20 cellular contexts compared by ENCODE assay signal in genomic region chr5:39063037-39063436, GRCh38. TPM values are rescaled to one million over a fixed set of nuclear protein-coding genes. Genes with fewer than 3 reads are reported as not detected.
DNase-seq lines count a peak whose midpoint lies in the region; ATAC-seq and TF ChIP-seq lines count a peak whose summit lies in the region.
"Had no signal": no experiment of that assay in that cellular context is flagged by ENCODE, and none has a peak within 500 bp of the region (broad histone marks: within the 10 kb centered on the region; RNA-seq: fewer than 3 reads in every experiment).

No MANE protein-coding gene starts in this region.

- no peak overlapping the region for H2BK15ac ChIP-seq in IMR-90 (ENCODE audit: low read depth, low read length)

- H3K9me3 ChIP-seq in IMR-90 (ENCODE audit: control insufficient read depth, insufficient read depth, low read length) = peaks cover 7% of the 10 kb centered on the region
- H3K9me3 ChIP-seq in esophagus muscularis mucosa = peaks cover 0 to 3% (median 0%) of the 10 kb centered on the region in 4 donors
- H3K9me3 ChIP-seq: mucosa of descending colon, tibial artery had no signal

- no peaks in the 10 kb centered on the region for H3K27me3 Mint-ChIP-seq in activated CD8-positive, alpha-beta T cell treated with anti-CD3 and anti-CD28 coated beads for 36 hours
- H3K27me3 Mint-ChIP-seq in activated CD8-positive, alpha-beta T cell treated with anti-CD3 and anti-CD28 coated beads, Interleukin-2, amount 10 ng/mL, durations not matched to agents 7 days and 5 days (ENCODE audit: low read depth) = no peaks in the 10 kb centered on the region
- H3K27me3 Mint-ChIP-seq: activated CD4-positive, alpha-beta memory T cell treated with anti-CD3 and anti-CD28 coated beads for 36 hours had no signal

- TF ChIP-seq RAD21 in IMR-90 (IDR thresholded peaks at IDR 0.05; ENCODE audit: low read length) = no peak

- dilution Hi-C loops in IMR-90 (cut with HindIII; ENCODE audit: low sequenced_read_pairs, unreplicated experiment) = no loop called here

- H3K14ac ChIP-seq in IMR-90 (replicated peaks; ENCODE audit: low read depth, low read length) = no peak overlapping the region

- no peak for ATAC-seq in activated CD8-positive, alpha-beta T cell treated with anti-CD3 and anti-CD28 coated beads for 36 hours
- ATAC-seq in activated CD8-positive, alpha-beta T cell treated with anti-CD3 and anti-CD28 coated beads, Interleukin-2, amount 10 ng/mL, durations not matched to agents 7 days and 5 days = no peak
- peak; percentile 42; the same call in 1 of the 2 replicates for ATAC-seq in IMR-90 (ENCODE audit: low read depth)
- ATAC-seq in GM19463 (IDR thresholded peaks at IDR 0.05; ENCODE audit: unreplicated experiment) = no peak
- ATAC-seq: mucosa of descending colon had no signal

- no peak overlapping the region for H4K91ac ChIP-seq in IMR-90 (ENCODE audit: insufficient read depth, low read depth, low read length)

- H3K4me3 Mint-ChIP-seq in activated CD8-positive, alpha-beta T cell treated with anti-CD3 and anti-CD28 coated beads for 36 hours = no peak overlapping the region
- no peak overlapping the region for H3K4me3 Mint-ChIP-seq in activated CD8-positive, alpha-beta T cell treated with anti-CD3 and anti-CD28 coated beads, Interleukin-2, amount 10 ng/mL, durations not matched to agents 7 days and 5 days
- H3K4me3 Mint-ChIP-seq: activated CD4-positive, alpha-beta memory T cell treated with anti-CD3 and anti-CD28 coated beads for 36 hours had no signal

- no peaks in the 10 kb centered on the region for H3K27me3 ChIP-seq in IMR-90 (ENCODE audit: control insufficient read depth, insufficient read depth, low read length)
- H3K27me3 ChIP-seq in esophagus muscularis mucosa = no peaks in the 10 kb centered on the region
- H3K27me3 ChIP-seq: MG63, tibial artery had no signal

- POLR2A ChIA-PET in activated CD8-positive, alpha-beta T cell treated with anti-CD3 and anti-CD28 coated beads for 36 hours (lab: Charles Lee) = no interaction called here
- POLR2A ChIA-PET in activated CD8-positive, alpha-beta T cell treated with anti-CD3 and anti-CD28 coated beads, Interleukin-2, amount 10 ng/mL, durations not matched to agents 7 days and 5 days (lab: Charles Lee) = no interaction called here
- POLR2A ChIA-PET in IMR-90 (lab: Charles Lee; ENCODE audit: unreplicated experiment) = interaction anchor here (0.6 kb wide), 1 partner anchor 139 kb away, joined by 3 read pairs; no protein-coding TSS in a partner anchor

- CTCF ChIA-PET in activated CD8-positive, alpha-beta T cell treated with anti-CD3 and anti-CD28 coated beads for 36 hours (lab: Charles Lee) = interaction anchor here (2.5 kb wide), 1 partner anchor 18 kb away, joined by 12 read pairs; no protein-coding TSS in a partner anchor
- CTCF ChIA-PET in activated CD8-positive, alpha-beta T cell treated with anti-CD3 and anti-CD28 coated beads, Interleukin-2, amount 10 ng/mL, durations not matched to agents 7 days and 5 days (lab: Charles Lee) = no interaction called here
- CTCF ChIA-PET in IMR-90 (lab: Yijun Ruan, JAX) = no interaction called here

- peaks cover 27 to 55% of the 10 kb centered on the region in 2 experiments for H3K79me1 ChIP-seq in IMR-90 (ENCODE audit: low read depth in 1 of 2, low read length in 2 of 2)

- in situ Hi-C loops in IMR-90 (cut with MboI; ENCODE audit: low sequenced_read_pairs) = no loop called here

- no peak overlapping the region for H3K4ac ChIP-seq in IMR-90 (ENCODE audit: low read depth, low read length)

- peaks cover 20% of the 10 kb centered on the region for H3K9me3 Mint-ChIP-seq in activated CD8-positive, alpha-beta T cell treated with anti-CD3 and anti-CD28 coated beads for 36 hours
- H3K9me3 Mint-ChIP-seq in activated CD8-positive, alpha-beta T cell treated with anti-CD3 and anti-CD28 coated beads, Interleukin-2, amount 10 ng/mL, durations not matched to agents 7 days and 5 days (ENCODE audit: insufficient read depth) = peaks cover 19% of the 10 kb centered on the region

- peaks cover 7% of the 10 kb centered on the region for H3K9me1 ChIP-seq in IMR-90 (ENCODE audit: insufficient read depth, low read length)

- no peak overlapping the region for H4K5ac ChIP-seq in IMR-90 (ENCODE audit: low read depth, low read length)

- H2AK9ac ChIP-seq in IMR-90 (replicated peaks; ENCODE audit: low read depth, low read length, poor library complexity) = no peak overlapping the region

- H2BK20ac ChIP-seq in IMR-90 (ENCODE audit: low read depth, low read length) = no peak overlapping the region

- H2AFZ ChIP-seq in IMR-90 (replicated peaks; ENCODE audit: low read length, poor library complexity) = no peak overlapping the region

- intact Hi-C loops in activated CD8-positive, alpha-beta T cell treated with anti-CD3 and anti-CD28 coated beads for 36 hours (cut with micrococcal nuclease) = no loop called here
- intact Hi-C loops in IMR-90 (cut with micrococcal nuclease) (no loop called here), esophagus muscularis mucosa (cut with DNase I) (no loop called here)

- H4K8ac ChIP-seq in IMR-90 (ENCODE audit: low read depth in 2 of 2, low read length in 2 of 2) = no peak overlapping the region

- peaks cover 66% of the 10 kb centered on the region for H3K4me1 Mint-ChIP-seq in activated CD8-positive, alpha-beta T cell treated with anti-CD3 and anti-CD28 coated beads for 36 hours (ENCODE audit: low read depth)
- H3K4me1 Mint-ChIP-seq in activated CD8-positive, alpha-beta T cell treated with anti-CD3 and anti-CD28 coated beads, Interleukin-2, amount 10 ng/mL, durations not matched to agents 7 days and 5 days (ENCODE audit: low read depth) = peaks cover 34% of the 10 kb centered on the region

- no peak overlapping the region for H3K27ac ChIP-seq in IMR-90 (ENCODE audit: insufficient read depth, low read length)
- H3K27ac ChIP-seq in esophagus muscularis mucosa (replicated peaks in 1 of 4) = peak overlapping the region in 3 of 4 donors; percentile 3 to 15 (median 9)
- H3K27ac ChIP-seq: 22Rv1, RWPE1, tibial artery had no signal

- no peak for TF ChIP-seq CTCF in activated CD8-positive, alpha-beta T cell treated with anti-CD3 and anti-CD28 coated beads for 36 hours (IDR thresholded peaks at IDR 0.05)
- TF ChIP-seq CTCF in IMR-90 (conservative IDR thresholded peaks at IDR 0.05; ENCODE audit: low read depth, low read length) = no peak
- peak in 1 of 3 experiments; percentile 32 for TF ChIP-seq CTCF in esophagus muscularis mucosa (IDR thresholded peaks at IDR 0.05)

- TF ChIP-seq POLR2A in IMR-90 (IDR thresholded peaks at IDR 0.05; ENCODE audit: low read depth, low read length) = no peak
- no peak for TF ChIP-seq POLR2A in esophagus muscularis mucosa (IDR thresholded peaks at IDR 0.05; ENCODE audit: low read depth)

- H3K4me3 ChIP-seq in IMR-90 (ENCODE audit: insufficient read depth, low read depth, low read length) (no peak overlapping the region), esophagus muscularis mucosa (no peak overlapping the region)
- H3K4me3 ChIP-seq: MG63, mucosa of descending colon, tibial artery had no signal

- H3K9ac ChIP-seq in IMR-90 (ENCODE audit: low read depth, low read length) = no peak overlapping the region

- H3K36me3 ChIP-seq in IMR-90 (ENCODE audit: control insufficient read depth, insufficient read depth, low read length) (peaks cover 11% of the 10 kb centered on the region), esophagus muscularis mucosa (peaks cover 0 to 18% (median 10%) of the 10 kb centered on the region in 4 donors)

- no TSS peak for BruUV-seq in IMR-90 (replicated peaks; lab: Mats Ljungman, UMichigan)

- no peak overlapping the region for H3K18ac ChIP-seq in IMR-90 (ENCODE audit: low read depth, low read length)

- H3K36me3 Mint-ChIP-seq in activated CD8-positive, alpha-beta T cell treated with anti-CD3 and anti-CD28 coated beads for 36 hours (ENCODE audit: low read depth) = peaks cover 30% of the 10 kb centered on the region
- H3K36me3 Mint-ChIP-seq in activated CD8-positive, alpha-beta T cell treated with anti-CD3 and anti-CD28 coated beads, Interleukin-2, amount 10 ng/mL, durations not matched to agents 7 days and 5 days (ENCODE audit: low read depth) = peaks cover 40% of the 10 kb centered on the region

- H3K27ac Mint-ChIP-seq in activated CD8-positive, alpha-beta T cell treated with anti-CD3 and anti-CD28 coated beads for 36 hours = peak overlapping the region; percentile 24
- no peak overlapping the region for H3K27ac Mint-ChIP-seq in activated CD8-positive, alpha-beta T cell treated with anti-CD3 and anti-CD28 coated beads, Interleukin-2, amount 10 ng/mL, durations not matched to agents 7 days and 5 days
- H3K27ac Mint-ChIP-seq: activated CD4-positive, alpha-beta memory T cell treated with anti-CD3 and anti-CD28 coated beads for 36 hours had no signal

- no peak for DNase-seq in activated CD8-positive, alpha-beta T cell treated with anti-CD3 and anti-CD28 coated beads for 36 hours
- DNase-seq in activated CD8-positive, alpha-beta T cell treated with anti-CD3 and anti-CD28 coated beads, Interleukin-2, amount 10 ng/mL, durations not matched to agents 7 days and 5 days = no peak
- no peak for DNase-seq in IMR-90
- DNase-seq in esophagus muscularis mucosa (ENCODE audit: extremely low spot score) = no peak
- peak; percentile 86 for DNase-seq in renal cortical epithelial cell (ENCODE audit: low read depth)
- DNase-seq in GF-D8 (lab: John Stamatoyannopoulos, UW) = no peak
- DNase-seq in HCEC 1CT = no peak
- DNase-seq: activated CD4-positive, alpha-beta memory T cell treated with anti-CD3 and anti-CD28 coated beads for 36 hours; C1 segment of cervical spinal cord; central memory CD4-positive, alpha-beta T cell; DMS79 treated with DMSO at 0.1 percent for 48 hours; effector memory CD4-positive, alpha-beta T cell; MG63; mucosa of descending colon; NCI-H187; NCI-H345; tibial artery had no signal

- peaks cover 54% of the 10 kb centered on the region for H4K20me1 ChIP-seq in IMR-90 (ENCODE audit: insufficient read depth, low read length)

- no peak overlapping the region for H2AK5ac ChIP-seq in IMR-90 (ENCODE audit: low read depth, low read length)

- no peak for TF ChIP-seq EP300 in esophagus muscularis mucosa (IDR thresholded peaks at IDR 0.05)

- no peak overlapping the region for H2BK5ac ChIP-seq in IMR-90 (ENCODE audit: low read depth, low read length, poor library complexity, severe bottlenecking)

- H3K4me1 ChIP-seq in IMR-90 (ENCODE audit: control insufficient read depth, insufficient read depth, low read length) (peaks cover 5% of the 10 kb centered on the region; the same call in 1 of the 2 replicates), esophagus muscularis mucosa (peaks cover 46 to 67% (median 56%) of the 10 kb centered on the region in 4 donors)

- H3K56ac ChIP-seq in IMR-90 (ENCODE audit: extremely low read depth, insufficient read depth, low read length) = no peak overlapping the region

- no peak overlapping the region for H2BK120ac ChIP-seq in IMR-90 (ENCODE audit: low read depth, low read length)

- 0 out of 2 replicates have a peak overlapping the region, but pooled peaks have one; percentile 62 for H3K23ac ChIP-seq in IMR-90 (ENCODE audit: low read depth, low read length)

- no CpG with 5 or more reads among the region's 2 CpGs for whole genome bisulfite sequencing in IMR-90 (ENCODE audit: extremely low coverage in 2 of 2, insufficient read length in 1 of 2), 2 experiments
- 43% methylated on average over 2 of the region's 2 CpGs for WGBS in esophagus muscularis mucosa

- no peak overlapping the region for H3K4me2 ChIP-seq in IMR-90 (ENCODE audit: low read depth, low read length)

RNA-seq across cellular contexts. Expression of gene RICTOR, which starts 11.2 kb away (rescaled TPM):
- total RNA-seq in activated CD8-positive, alpha-beta T cell treated with anti-CD3 and anti-CD28 coated beads for 36 hours = 10 to 100 TPM; 23.9 to 26.1 TPM
- total RNA-seq in activated CD8-positive, alpha-beta T cell treated with anti-CD3 and anti-CD28 coated beads, Interleukin-2, amount 10 ng/mL, durations not matched to agents 7 days and 5 days = 10 to 100 TPM; 38.8 to 41.6 TPM
- total RNA-seq in IMR-90 (2012; rRNA removed) = 35.7 and 45.0 TPM in 2 replicates
- 2.8 and 4.1 TPM in 2 replicates for polyA plus RNA-seq in IMR-90 (2012; rRNA removed)
- polyA plus RNA-seq in IMR-90 (2012; cell fraction: cytosol; rRNA removed) = 0.29 and 0.67 TPM in 2 replicates
- 1.7 and 19.0 TPM in 2 replicates for polyA plus RNA-seq in IMR-90 (2012; cell fraction: nucleus; rRNA removed; ENCODE audit: low replicate concordance)
- total RNA-seq in esophagus muscularis mucosa = 10 to 100 TPM; 22.5 to 34.1 (median 26.1) TPM
- 33.0 and 42.5 TPM in 2 replicates for total RNA-seq in renal cortical epithelial cell
